Comparison of ENCODE assay signal across 17 cellular contexts in genomic region chr1:204866051-204866596, GRCh38. TPM values are rescaled to one million over a fixed set of nuclear protein-coding genes. Genes with fewer than 3 reads are reported as not detected.
DNase-seq lines count a peak whose midpoint lies in the region; ATAC-seq and TF ChIP-seq lines count a peak whose summit lies in the region.
"Had no signal": no experiment of that assay in that cellular context is flagged by ENCODE, and none has a peak within 500 bp of the region (broad histone marks: within the 10 kb centered on the region; RNA-seq: fewer than 3 reads in every experiment).

No MANE protein-coding gene starts in this region.

- no peaks in the 10 kb centered on the region for H3K9me3 Mint-ChIP-seq in chondrocyte (ENCODE audit: low read depth)
- peaks cover 4% of the 10 kb centered on the region for H3K9me3 Mint-ChIP-seq in glutamatergic neuron (ENCODE audit: unreplicated experiment)
- H3K9me3 Mint-ChIP-seq: CD4-positive, alpha-beta T cell; H9 had no signal

- TF ChIP-seq CTCF in heart right ventricle (IDR thresholded peaks at IDR 0.05) (no peak), sigmoid colon (IDR thresholded peaks at IDR 0.05) (no peak), GM20000 (IDR thresholded peaks at IDR 0.05; ENCODE audit: extremely low read depth, missing control alignments) (no peak), chondrocyte (IDR thresholded peaks at IDR 0.05) (no peak), glutamatergic neuron (IDR thresholded peaks at IDR 0.05; ENCODE audit: partially characterized antibody, unreplicated experiment) (no peak)

- H3K4me3 Mint-ChIP-seq in chondrocyte (ENCODE audit: unreplicated experiment) (no peak overlapping the region), glutamatergic neuron (ENCODE audit: unreplicated experiment) (no peak overlapping the region)
- H3K4me3 Mint-ChIP-seq: CD4-positive, alpha-beta T cell; H9 had no signal

- H3K36me3 Mint-ChIP-seq in chondrocyte (ENCODE audit: low read depth), result no peaks in the 10 kb centered on the region
- peaks cover 5% of the 10 kb centered on the region for H3K36me3 Mint-ChIP-seq in glutamatergic neuron (ENCODE audit: unreplicated experiment)

- H3K36me3 ChIP-seq in heart right ventricle, result no peaks in the 10 kb centered on the region
- H3K36me3 ChIP-seq in sigmoid colon, result no peaks in the 10 kb centered on the region

- no peak overlapping the region for H3K27ac ChIP-seq in heart right ventricle
- peak overlapping the region; percentile 92 for H3K27ac ChIP-seq in layer of hippocampus (ENCODE audit: low read depth, low read length)
- H3K27ac ChIP-seq in sigmoid colon, result no peak overlapping the region
- H3K27ac ChIP-seq: 22Rv1, A549, C4-2B had no signal

- peak; percentile 57 for DNase-seq in cardiac septum (ENCODE audit: low spot score)
- no peak for DNase-seq in heart right ventricle
- peak; percentile 27 for DNase-seq in sigmoid colon
- no peak for DNase-seq in GM20000 (ENCODE audit: low spot score)
- DNase-seq in chondrocyte (ENCODE audit: low spot score), result no peak
- DNase-seq in glutamatergic neuron, result no peak
- DNase-seq: AML-193; Caco-2; CD4-positive, alpha-beta T cell; GOT3; H9 had no signal

- TF ChIP-seq POLR2A in sigmoid colon (IDR thresholded peaks at IDR 0.05), result no peak

- H3K4me1 ChIP-seq in heart right ventricle (peaks cover 3 to 53% (median 18%) of the 10 kb centered on the region in 9 donors), sigmoid colon (peaks cover 0 to 45% (median 7%) of the 10 kb centered on the region in 4 donors)
- H3K4me1 ChIP-seq: A549, Caco-2 had no signal

- intact Hi-C loops in cardiac septum (cut with DNase I), result no loop called here
- intact Hi-C loops in heart right ventricle (cut with DNase I), result loop anchor here in 2 of 10 donors (5.0 to 10.0 kb wide), 2 partner anchors 39 to 69 kb away; no protein-coding TSS in a partner anchor
- intact Hi-C loops in sigmoid colon (cut with DNase I), result no loop called here

- WGBS in heart right ventricle, 2 donors, result 79 to 84% methylated on average over 5 of the region's 5 CpGs
- 85 to 86% methylated on average over 5 of the region's 5 CpGs for WGBS in sigmoid colon, 2 donors

- no peak for TF ChIP-seq EP300 in sigmoid colon (IDR thresholded peaks at IDR 0.05)

- H3K9me3 ChIP-seq in heart right ventricle (no peaks in the 10 kb centered on the region), sigmoid colon (no peaks in the 10 kb centered on the region)
- H3K9me3 ChIP-seq: A549, Caco-2 had no signal

- H3K4me1 Mint-ChIP-seq in chondrocyte (ENCODE audit: low read depth), result peaks cover 3% of the 10 kb centered on the region
- H3K4me1 Mint-ChIP-seq in glutamatergic neuron (ENCODE audit: low read depth, unreplicated experiment), result peaks cover 57% of the 10 kb centered on the region

- H3K27me3 Mint-ChIP-seq in chondrocyte (ENCODE audit: low read depth), result peaks cover 58% of the 10 kb centered on the region
- H3K27me3 Mint-ChIP-seq in glutamatergic neuron (ENCODE audit: unreplicated experiment), result peaks cover 14% of the 10 kb centered on the region

- no peak overlapping the region for H3K27ac Mint-ChIP-seq in chondrocyte (ENCODE audit: unreplicated experiment)
- H3K27ac Mint-ChIP-seq in glutamatergic neuron (ENCODE audit: unreplicated experiment), result no peak overlapping the region
- H3K27ac Mint-ChIP-seq: CD4-positive, alpha-beta T cell; H9 had no signal

- no peak overlapping the region for H3K4me3 ChIP-seq in heart right ventricle
- H3K4me3 ChIP-seq in sigmoid colon, result no peak overlapping the region
- H3K4me3 ChIP-seq: A549 had no signal

- H3K27me3 ChIP-seq in heart right ventricle (peaks cover 0 to 11% (median 0%) of the 10 kb centered on the region in 7 donors), layer of hippocampus (ENCODE audit: control insufficient read depth, insufficient read depth, low read length) (no peaks in the 10 kb centered on the region), sigmoid colon (no peaks in the 10 kb centered on the region)

- ATAC-seq in heart right ventricle (no peak), GM21576 (IDR thresholded peaks at IDR 0.05; ENCODE audit: unreplicated experiment) (no peak)
- ATAC-seq: A549, HepG2 had no signal

RNA-seq across cellular contexts. Expression of gene NFASC, which starts 4.5 kb away (rescaled TPM):
- total RNA-seq in cardiac septum (16.0 TPM), heart right ventricle (10 to 100 TPM in 5 of 10 donors, 1 to 10 TPM in 5; 5.2 to 16.3 (median 9.2) TPM), sigmoid colon (100 to 1,000 TPM in 1 of 4 donors, 10 to 100 TPM in 3; 17.6 to 105 (median 25.3) TPM), chondrocyte (0.20 to 0.28 TPM in 2 of 3 replicates, not detected in the other), glutamatergic neuron (ENCODE audit: unreplicated experiment) (301 TPM)
- polyA plus RNA-seq in heart right ventricle (10 to 100 TPM in 1 of 2 donors, 1 to 10 TPM in 1; 1.9 to 24.1 TPM), sigmoid colon (1 to 10 TPM in 2 of 3 donors, under 1 TPM in 1; 0.46 to 8.9 (median 1.2) TPM)
- total RNA-seq: CD4-positive, alpha-beta T cell; HepG2 had no signal
- polyA plus RNA-seq: HepG2 had no signal

Comparison
In these comparisons a context has a peak if more than half of its experiments do, and no peak if none do; other contexts are left out.
1. DNase-seq: peak in cardiac septum (single experiment) and sigmoid colon (single experiment); none in heart right ventricle (0 of 2), GM20000 (single experiment), chondrocyte (single experiment) and glutamatergic neuron (single experiment).